18 cellular contexts compared by ENCODE assay signal in the genomic region with DNA sequence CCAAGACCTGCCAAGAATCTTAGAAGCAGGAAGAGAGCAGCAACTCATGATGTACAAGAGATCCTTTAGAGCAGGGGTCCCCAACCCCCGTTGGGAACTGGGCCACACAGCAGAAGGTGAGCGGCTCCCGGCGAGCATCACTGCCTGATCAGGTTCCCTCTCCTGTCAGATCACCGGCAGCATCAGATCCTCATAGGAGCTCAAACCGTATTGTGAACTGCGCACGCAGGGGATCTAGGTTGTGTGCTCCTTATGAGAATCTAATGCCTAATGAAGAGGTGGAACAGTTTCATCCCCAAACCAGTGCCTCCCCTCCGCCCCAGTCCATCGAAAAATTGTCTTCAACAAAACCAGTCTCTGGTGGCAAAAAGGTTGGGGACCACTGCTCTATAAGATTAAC. TPM values are rescaled to one million over a fixed set of nuclear protein-coding genes. Genes with fewer than 3 reads are reported as not detected.
DNase-seq lines count a peak whose midpoint lies in the region; ATAC-seq lines count a peak whose summit lies in the region.
"Had no signal": no experiment of that assay in that cellular context is flagged by ENCODE, and none has a peak within 500 bp of the region (broad histone marks: within the 10 kb centered on the region; RNA-seq: fewer than 3 reads in every experiment).

No MANE protein-coding gene starts in this region.

- H3K4me2 ChIP-seq in neuronal stem cell (ENCODE audit: insufficient read depth, low read length, poor library complexity, severe bottlenecking) = no peak overlapping the region

- peak overlapping the region; percentile 23 for H3K27ac Mint-ChIP-seq in activated T-helper 17 cell treated with anti-CD3 and anti-CD28 coated beads, Interleukin-2, amount 50 U/mL, for 72 hours
- H3K27ac Mint-ChIP-seq: CD4-positive, alpha-beta memory T cell had no signal

- H3K9ac ChIP-seq in neuronal stem cell (ENCODE audit: low read depth, low read length, poor library complexity) = peak overlapping the region; percentile 12
- H3K9ac ChIP-seq: GM23248 had no signal

- H4K91ac ChIP-seq in neuronal stem cell (ENCODE audit: low read depth, low read length, poor library complexity) = no peak overlapping the region

- no peak for ATAC-seq in activated T-helper 17 cell treated with anti-CD3 and anti-CD28 coated beads, Interleukin-2, amount 50 U/mL, for 72 hours (replicated peaks)
- ATAC-seq in HG03108 (IDR thresholded peaks at IDR 0.05; ENCODE audit: unreplicated experiment) (no peak), GM21717 (IDR thresholded peaks at IDR 0.05; ENCODE audit: unreplicated experiment) (no peak)
- ATAC-seq: HCT116 had no signal

- no peak overlapping the region for H2AFZ ChIP-seq in neuronal stem cell (ENCODE audit: low read length)
- H2AFZ ChIP-seq: GM23248 had no signal

- no peak overlapping the region for H3K14ac ChIP-seq in neuronal stem cell (ENCODE audit: low read length)

- H3K4ac ChIP-seq in neuronal stem cell (ENCODE audit: low read length) = no peak overlapping the region

- no peak overlapping the region for H2BK12ac ChIP-seq in neuronal stem cell (ENCODE audit: low read length)

- H3K9me3 Mint-ChIP-seq in activated T-helper 17 cell treated with anti-CD3 and anti-CD28 coated beads, Interleukin-2, amount 50 U/mL, for 72 hours = peaks cover 4% of the 10 kb centered on the region
- H3K9me3 Mint-ChIP-seq: H9 had no signal

- no peak overlapping the region for H3K23ac ChIP-seq in neuronal stem cell (ENCODE audit: low read depth, low read length, poor library complexity)

- H3K18ac ChIP-seq in neuronal stem cell (ENCODE audit: low read length) = peak overlapping the region; percentile 66

- H3K27me3 Mint-ChIP-seq in activated T-helper 17 cell treated with anti-CD3 and anti-CD28 coated beads, Interleukin-2, amount 50 U/mL, for 72 hours = no peaks in the 10 kb centered on the region
- H3K27me3 Mint-ChIP-seq: CD4-positive, alpha-beta memory T cell had no signal

- H3K4me1 ChIP-seq in neuronal stem cell (ENCODE audit: control insufficient read depth in 2 of 2, insufficient read depth in 1 of 2, low read depth in 1 of 2, low read length in 2 of 2) = no peaks in the 10 kb centered on the region

- H3K36me3 Mint-ChIP-seq in activated T-helper 17 cell treated with anti-CD3 and anti-CD28 coated beads, Interleukin-2, amount 50 U/mL, for 72 hours (ENCODE audit: low read depth) = peaks cover 42% of the 10 kb centered on the region

- H3K27ac ChIP-seq in neuronal stem cell (replicated peaks; ENCODE audit: low read length) = no peak overlapping the region
- H3K27ac ChIP-seq: GM23248 had no signal

- no peak overlapping the region for H3K4me3 Mint-ChIP-seq in activated T-helper 17 cell treated with anti-CD3 and anti-CD28 coated beads, Interleukin-2, amount 50 U/mL, for 72 hours
- H3K4me3 Mint-ChIP-seq: CD4-positive, alpha-beta memory T cell; H9 had no signal

- H3K4me3 ChIP-seq in neuronal stem cell (ENCODE audit: low read length in 2 of 2) = no peak overlapping the region
- H3K4me3 ChIP-seq: GM23248 had no signal

- no peak overlapping the region for H2BK5ac ChIP-seq in neuronal stem cell (ENCODE audit: low read length)

- H4K8ac ChIP-seq in neuronal stem cell (ENCODE audit: low read depth, low read length) = no peak overlapping the region

- peaks cover 2 to 3% of the 10 kb centered on the region in 2 donors for H3K9me3 ChIP-seq in neuronal stem cell (replicated peaks in 1 of 2; ENCODE audit: control insufficient read depth in 2 of 2, insufficient read depth in 1 of 2, low read depth in 1 of 2, low read length in 2 of 2)

- H2AK5ac ChIP-seq in neuronal stem cell (ENCODE audit: low read depth, low read length) = no peak overlapping the region

- no peak overlapping the region for H2BK120ac ChIP-seq in neuronal stem cell (ENCODE audit: low read depth, low read length)

- H3K79me1 ChIP-seq in neuronal stem cell (ENCODE audit: low read depth, low read length) = no peaks in the 10 kb centered on the region

- in situ Hi-C loops in G401 (cut with HindIII; ENCODE audit: low sequenced_read_pairs) = no loop called here

- no peaks in the 10 kb centered on the region for H3K27me3 ChIP-seq in neuronal stem cell (ENCODE audit: control insufficient read depth in 3 of 3, insufficient read depth in 3 of 3, low read depth in 1 of 3, low read length in 3 of 3)

- H3K4me1 Mint-ChIP-seq in activated T-helper 17 cell treated with anti-CD3 and anti-CD28 coated beads, Interleukin-2, amount 50 U/mL, for 72 hours = peaks cover 4% of the 10 kb centered on the region

- DNase-seq in G401 (ENCODE audit: low spot score) (peak; percentile 53), iPS-NIHi7 (ENCODE audit: extremely low spot score) (peak; percentile 5), neuronal stem cell (ENCODE audit: low spot score) (no peak)
- no peak for DNase-seq in stimulated activated CD4-positive, alpha-beta T cell treated with anti-CD3 and anti-CD28 coated beads, Interleukin-2, amount 100 ng/mL, for 48 hours
- DNase-seq: C1 segment of cervical spinal cord; Calu3; CD4-positive, alpha-beta memory T cell; COR-L47; DMS153; DMS79; EL; GF-D8; GM23248; H9 had no signal

- peaks cover 0 to 17% of the 10 kb centered on the region in 2 donors for H3K36me3 ChIP-seq in neuronal stem cell (replicated peaks in 1 of 2; ENCODE audit: control insufficient read depth in 2 of 2, insufficient read depth in 2 of 2, low read length in 2 of 2)

- WGBS in neuronal stem cell (ENCODE audit: extremely low coverage in 2 of 2, insufficient read length in 2 of 2, insufficient replicate concordance in 1 of 2), 2 donors = no CpG with 5 or more reads among the region's 10 CpGs

- no peak overlapping the region for H2BK15ac ChIP-seq in neuronal stem cell (ENCODE audit: low read length)

RNA-seq across cellular contexts. Expression of a gene that starts 13.8 kb away (rescaled TPM):
- 28.9 and 42.9 TPM in 2 replicates for total RNA-seq in G401 (2014; rRNA removed; shearing (Covaris generic))
- total RNA-seq in activated T-helper 17 cell treated with anti-CD3 and anti-CD28 coated beads, Interleukin-2, amount 50 U/mL, for 72 hours = 10 to 100 TPM; 33.1 to 50.8 TPM
- polyA plus RNA-seq in neuronal stem cell (2013, experiment 1 of 2) = 46.4 TPM
- 47.5 TPM for polyA plus RNA-seq in neuronal stem cell (2013, experiment 2 of 2)

Comparison
In these comparisons a context has a peak if more than half of its experiments do, and no peak if none do; other contexts are left out.
1. DNase-seq: peak in G401 (single experiment) and iPS-NIHi7 (single experiment); none in neuronal stem cell (single experiment) and stimulated activated CD4-positive, alpha-beta T cell treated with anti-CD3 and anti-CD28 coated beads, Interleukin-2, amount 100 ng/mL, for 48 hours (0 of 2).